ENCODE assay signal across 8 cellular contexts in genomic region chr6:129749749-129750120, GRCh38. TPM values are rescaled to one million over a fixed set of nuclear protein-coding genes. Genes with fewer than 3 reads are reported as not detected.
A peak's percentile ranks its signal among the peaks of the same experiment; 100 is the strongest.
DNase-seq lines count a peak whose midpoint lies in the region; ATAC-seq and TF ChIP-seq lines count a peak whose summit lies in the region.

No MANE protein-coding gene starts in this region.

- TF ChIP-seq CTCF in CD4-positive, alpha-beta T cell (IDR thresholded peaks at IDR 0.05), result no peak

- peak; percentile 73 for ATAC-seq in CD4-positive, alpha-beta T cell (ENCODE audit: poor library complexity)
- ATAC-seq in GM21723 (IDR thresholded peaks at IDR 0.05; ENCODE audit: unreplicated experiment) (peak; percentile 50), GM19467 (IDR thresholded peaks at IDR 0.05; ENCODE audit: unreplicated experiment) (no peak)
- ATAC-seq in central memory CD8-positive, alpha-beta T cell (replicated peaks; ENCODE audit: extremely low read depth, poor library complexity, severe bottlenecking), result peak; percentile 75

- H3K36me3 Mint-ChIP-seq in CD4-positive, alpha-beta T cell (ENCODE audit: low read depth), result no peaks in the 10 kb centered on the region
- H3K36me3 Mint-ChIP-seq in central memory CD8-positive, alpha-beta T cell (ENCODE audit: insufficient read depth), result peaks cover 9% of the 10 kb centered on the region

- H3K27me3 ChIP-seq in CD4-positive, alpha-beta T cell (ENCODE audit: control insufficient read depth, insufficient read depth, low read length), result no peaks in the 10 kb centered on the region

- H3K27ac Mint-ChIP-seq in CD4-positive, alpha-beta T cell, result peak overlapping the region; percentile 88
- H3K27ac Mint-ChIP-seq in central memory CD8-positive, alpha-beta T cell (ENCODE audit: low read depth), result peak overlapping the region; percentile 86

- peak overlapping the region; percentile 86 for H3K4me3 Mint-ChIP-seq in CD4-positive, alpha-beta T cell
- peak overlapping the region; percentile 79 for H3K4me3 Mint-ChIP-seq in central memory CD8-positive, alpha-beta T cell

- H3K4me1 Mint-ChIP-seq in CD4-positive, alpha-beta T cell (ENCODE audit: low read depth), result peaks cover 55% of the 10 kb centered on the region
- H3K4me1 Mint-ChIP-seq in central memory CD8-positive, alpha-beta T cell, result peaks cover 37% of the 10 kb centered on the region

- intact Hi-C loops in CD4-positive, alpha-beta T cell (cut with DNase I, micrococcal nuclease), result loop anchor here in 1 of 2 experiments (1.0 to 5.0 kb wide), 4 partner anchors 19 to 252 kb away; no protein-coding TSS in a partner anchor

- CTCF ChIA-PET in CD4-positive, alpha-beta T cell (lab: Charles Lee), result interaction anchor here (0.8 to 1.9 kb wide), 3 partner anchors 13 to 151 kb away, joined by 3 to 6 read pairs (median 3); no protein-coding TSS in a partner anchor

- H3K27me3 Mint-ChIP-seq in CD4-positive, alpha-beta T cell, result no peaks in the 10 kb centered on the region
- no peaks in the 10 kb centered on the region for H3K27me3 Mint-ChIP-seq in central memory CD8-positive, alpha-beta T cell

- H3K9me3 Mint-ChIP-seq in CD4-positive, alpha-beta T cell, result no peaks in the 10 kb centered on the region
- no peaks in the 10 kb centered on the region for H3K9me3 Mint-ChIP-seq in central memory CD8-positive, alpha-beta T cell

- no peak for DNase-seq in CD4-positive, alpha-beta T cell
- DNase-seq in NCI-H226 (peak; percentile 84), renal cortical epithelial cell (ENCODE audit: low read depth) (peak; percentile 36), DMS79 (lab: John Stamatoyannopoulos, UW) (no peak), GM19238 (ENCODE audit: insufficient read length, low spot score) (no peak)
- DNase-seq in central memory CD8-positive, alpha-beta T cell (ENCODE audit: low spot score in 2 of 2), result peak in 1 of 2 donors; percentile 24

- POLR2A ChIA-PET in CD4-positive, alpha-beta T cell (lab: Charles Lee), result interaction anchor here (0.7 to 2.4 kb wide), 17 partner anchors 9 to 383 kb away, joined by 3 to 24 read pairs (median 5); partner anchors contain the start of genes ARHGAP18 and L3MBTL3

- no peaks in the 10 kb centered on the region for H3K9me3 ChIP-seq in CD4-positive, alpha-beta T cell (ENCODE audit: control insufficient read depth, low read length)

- peak overlapping the region; percentile 61 for H3K27ac ChIP-seq in CD4-positive, alpha-beta T cell (ENCODE audit: low read depth, low read length)

RNA-seq across cellular contexts. Expression of gene ARHGAP18, which starts 39.8 kb away (rescaled TPM):
- total RNA-seq in CD4-positive, alpha-beta T cell, result 1 to 10 TPM in 1 of 2 experiments, under 1 TPM in 1; 0.71 to 1.3 TPM
- 29.0 and 31.4 TPM in 2 replicates for total RNA-seq in renal cortical epithelial cell

Comparison
In these comparisons a context has a peak if more than half of its experiments do, and no peak if none do; other contexts are left out.
1. DNase-seq: peak in NCI-H226 (single experiment) and renal cortical epithelial cell (single experiment); none in CD4-positive, alpha-beta T cell (0 of 10), DMS79 (single experiment) and GM19238 (single experiment).
2. RNA of gene ARHGAP18, which starts 39.8 kb away (total RNA-seq): 29.0 to 31.4 TPM in renal cortical epithelial cell; 0.71 to 1.3 TPM in CD4-positive, alpha-beta T cell; every median in the first group is over 10 times any median in the second.